In the genomic region with DNA sequence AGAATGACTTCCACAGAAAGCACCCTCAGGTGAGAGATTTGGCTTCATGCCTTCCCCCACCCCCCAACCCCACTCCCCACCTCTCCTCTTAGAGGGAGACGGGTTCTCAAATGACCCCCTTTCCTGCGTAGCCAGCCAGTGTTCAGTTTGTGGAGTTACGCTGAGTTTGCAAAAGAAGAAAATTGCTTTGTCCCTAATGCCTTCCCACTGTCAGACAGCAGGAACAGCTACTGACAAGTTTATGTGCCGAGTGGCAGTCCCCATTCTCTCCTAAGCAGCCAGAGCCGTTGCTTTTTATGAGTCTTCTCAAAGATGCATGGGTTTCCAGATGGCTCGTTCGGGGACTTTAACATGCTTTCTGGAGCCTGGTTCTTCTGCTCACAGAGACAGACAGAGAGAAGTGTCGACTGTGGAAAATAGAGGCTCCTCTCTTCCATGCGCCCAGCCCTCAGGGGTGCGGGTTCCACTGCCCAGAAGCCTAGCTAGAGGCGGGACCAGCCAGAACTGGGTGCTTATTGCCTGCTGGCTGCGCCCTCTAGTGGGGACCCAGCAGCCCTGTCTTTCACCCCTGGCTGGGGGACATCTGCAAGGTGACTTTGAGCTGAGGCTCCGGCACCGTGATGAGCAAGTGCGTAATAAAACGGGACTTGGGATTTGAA, we compare ENCODE assay signal across 8 cellular contexts.
A peak's percentile ranks its signal among the peaks of the same experiment; 100 is the strongest.
DNase-seq lines count a peak whose midpoint lies in the region; ATAC-seq and TF ChIP-seq lines count a peak whose summit lies in the region.

No MANE protein-coding gene starts in this region.

- no peaks in the 10 kb centered on the region for H3K36me3 ChIP-seq in OCI-LY7 (ENCODE audit: insufficient read depth, low read length)
- H3K36me3 ChIP-seq in esophagus muscularis mucosa, result peaks cover 0 to 17% (median 13%) of the 10 kb centered on the region in 4 donors

- TF ChIP-seq CTCF in OCI-LY7 (conservative IDR thresholded peaks at IDR 0.05; ENCODE audit: low read length), result peak; percentile 97
- peak; percentile 87 to 92 (median 88) for TF ChIP-seq CTCF in esophagus muscularis mucosa (IDR thresholded peaks at IDR 0.05)
- TF ChIP-seq CTCF in natural killer cell (IDR thresholded peaks at IDR 0.05), result peak; percentile 92

- POLR2A ChIA-PET in OCI-LY7 (lab: Charles Lee), result interaction anchor here (0.6 to 0.9 kb wide), 3 partner anchors 73 to 483 kb away, joined by 3 to 6 read pairs (median 4); no protein-coding TSS in a partner anchor

- H2AFZ ChIP-seq in OCI-LY7 (ENCODE audit: low read length), result peak overlapping the region; percentile 69; the same call in 1 of the 2 replicates

- H3K27ac ChIP-seq in OCI-LY7 (ENCODE audit: low read depth, low read length, poor library complexity, severe bottlenecking) (peak overlapping the region; percentile 57), esophagus muscularis mucosa (replicated peaks in 1 of 4) (no peak overlapping the region)

- H3K4me3 ChIP-seq in OCI-LY7 (ENCODE audit: low read depth, low read length, poor library complexity, severe bottlenecking), result peak overlapping the region; percentile 5
- H3K4me3 ChIP-seq in esophagus muscularis mucosa, result no peak overlapping the region

- H3K27me3 ChIP-seq in esophagus muscularis mucosa, result no peaks in the 10 kb centered on the region

- TF ChIP-seq RAD21 in Ishikawa (IDR thresholded peaks at IDR 0.05; ENCODE audit: low read depth), result peak; percentile 88

- peak overlapping the region; percentile 53 for H3K4me2 ChIP-seq in OCI-LY7 (ENCODE audit: low read length)

- no peaks in the 10 kb centered on the region for H3K79me2 ChIP-seq in OCI-LY7 (ENCODE audit: insufficient read depth, low read depth, low read length)

- peaks cover 17 to 34% of the 10 kb centered on the region in 2 donors for H3K4me1 Mint-ChIP-seq in natural killer cell

- ATAC-seq in natural killer cell, result peak; percentile 80 to 92 (median 87)

- CTCF ChIA-PET in OCI-LY7 (lab: Charles Lee; ENCODE audit: unreplicated experiment), result interaction anchor here (0.7 to 1.4 kb wide), 18 partner anchors 10 to 414 kb away, joined by 3 to 8 read pairs (median 3); no protein-coding TSS in a partner anchor

- H3K9me3 ChIP-seq in OCI-LY7 (ENCODE audit: low read length), result no peaks in the 10 kb centered on the region
- H3K9me3 ChIP-seq in esophagus muscularis mucosa, result no peaks in the 10 kb centered on the region

- intact Hi-C loops in OCI-LY7 (cut with micrococcal nuclease; ENCODE audit: unreplicated experiment) (loop anchor here (1.0 to 10.0 kb wide), 9 partner anchors 34 to 537 kb away; no protein-coding TSS in a partner anchor), esophagus muscularis mucosa (cut with DNase I) (loop anchor here (5.0 to 10.0 kb wide), 2 partner anchors 74 to 537 kb away; no protein-coding TSS in a partner anchor), natural killer cell (cut with micrococcal nuclease) (loop anchor here (1.0 kb wide), 2 partner anchors 73 to 428 kb away; no protein-coding TSS in a partner anchor)

- BruUV-seq in OCI-LY7 (replicated peaks; lab: Mats Ljungman, UMichigan), result no TSS peak

- TF ChIP-seq POLR2A in esophagus muscularis mucosa (IDR thresholded peaks at IDR 0.05; ENCODE audit: low read depth), result no peak

- peak; percentile 8 for DNase-seq in DMS79 treated with DMSO at 0.1 percent for 48 hours (lab: John Stamatoyannopoulos, UW)
- no peak for DNase-seq in DMS79 (lab: John Stamatoyannopoulos, UW)
- DNase-seq in OCI-LY7 (ENCODE audit: low spot score), result peak; percentile 88
- DNase-seq in activated T-cell treated with anti-CD3 and anti-CD28 coated beads for 48 hours (ENCODE audit: low read depth), result peak; percentile 63
- peak; percentile 92 for DNase-seq in esophagus muscularis mucosa (ENCODE audit: extremely low spot score)
- peak; percentile 52 for DNase-seq in natural killer cell
- peak; percentile 35 to 72 (median 48) for DNase-seq in stimulated activated naive CD4-positive, alpha-beta T cell (lab: John Stamatoyannopoulos, UW)

- 91% methylated on average over 7 of the region's 16 CpGs for WGBS in esophagus muscularis mucosa

- H3K27me3 Mint-ChIP-seq in natural killer cell (ENCODE audit: low read depth in 2 of 2), result no peaks in the 10 kb centered on the region

- no peaks in the 10 kb centered on the region for H3K9me2 ChIP-seq in OCI-LY7 (ENCODE audit: insufficient read depth, low read length)

- no peak overlapping the region for H3K4me3 Mint-ChIP-seq in natural killer cell

- no peaks in the 10 kb centered on the region for H3K36me3 Mint-ChIP-seq in natural killer cell

- peak overlapping the region; percentile 31 to 43 for H3K27ac Mint-ChIP-seq in natural killer cell

- TF ChIP-seq EP300 in Ishikawa (IDR thresholded peaks at IDR 0.05; ENCODE audit: borderline replicate concordance) (no peak), esophagus muscularis mucosa (IDR thresholded peaks at IDR 0.05) (no peak)

- H3K9me3 Mint-ChIP-seq in natural killer cell, result no peaks in the 10 kb centered on the region

- H4K20me1 ChIP-seq in OCI-LY7 (ENCODE audit: insufficient read depth, low read length), result no peaks in the 10 kb centered on the region

- peaks cover 29% of the 10 kb centered on the region for H3K4me1 ChIP-seq in OCI-LY7 (ENCODE audit: insufficient read depth, low read length, poor library complexity, severe bottlenecking)
- H3K4me1 ChIP-seq in esophagus muscularis mucosa, result peaks cover 3 to 32% (median 24%) of the 10 kb centered on the region in 4 donors

TF ChIP-seq in Ishikawa, 13 proteins besides CTCF, POLR2A, EP300 and RAD21:
- TF ChIP-seq CEBPB (IDR thresholded peaks at IDR 0.05) (no peak), YY1 (IDR thresholded peaks at IDR 0.05; ENCODE audit: low read depth) (no peak), TEAD4 (IDR thresholded peaks at IDR 0.05) (no peak), EGR1 (IDR thresholded peaks at IDR 0.05) (no peak), ZBTB7A (IDR thresholded peaks at IDR 0.05; ENCODE audit: low read depth) (no peak), TAF1 (IDR thresholded peaks at IDR 0.05; ENCODE audit: low read depth) (no peak), FOXM1 (IDR thresholded peaks at IDR 0.05; ENCODE audit: borderline replicate concordance, low read depth) (no peak), TCF12 (IDR thresholded peaks at IDR 0.05; ENCODE audit: low read depth) (no peak), CREB1 (IDR thresholded peaks at IDR 0.05; ENCODE audit: low read depth) (no peak), NFIC (IDR thresholded peaks at IDR 0.05) (no peak)
- TF ChIP-seq, protein P1, sequence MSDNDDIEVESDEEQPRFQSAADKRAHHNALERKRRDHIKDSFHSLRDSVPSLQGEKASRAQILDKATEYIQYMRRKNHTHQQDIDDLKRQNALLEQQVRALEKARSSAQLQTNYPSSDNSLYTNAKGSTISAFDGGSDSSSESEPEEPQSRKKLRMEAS (IDR thresholded peaks at IDR 0.05), result no peak
- TF ChIP-seq, protein P2, sequence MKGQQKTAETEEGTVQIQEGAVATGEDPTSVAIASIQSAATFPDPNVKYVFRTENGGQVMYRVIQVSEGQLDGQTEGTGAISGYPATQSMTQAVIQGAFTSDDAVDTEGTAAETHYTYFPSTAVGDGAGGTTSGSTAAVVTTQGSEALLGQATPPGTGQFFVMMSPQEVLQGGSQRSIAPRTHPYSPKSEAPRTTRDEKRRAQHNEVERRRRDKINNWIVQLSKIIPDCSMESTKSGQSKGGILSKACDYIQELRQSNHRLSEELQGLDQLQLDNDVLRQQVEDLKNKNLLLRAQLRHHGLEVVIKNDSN (IDR thresholded peaks at IDR 0.05), result no peak
- TF ChIP-seq, protein P3, sequence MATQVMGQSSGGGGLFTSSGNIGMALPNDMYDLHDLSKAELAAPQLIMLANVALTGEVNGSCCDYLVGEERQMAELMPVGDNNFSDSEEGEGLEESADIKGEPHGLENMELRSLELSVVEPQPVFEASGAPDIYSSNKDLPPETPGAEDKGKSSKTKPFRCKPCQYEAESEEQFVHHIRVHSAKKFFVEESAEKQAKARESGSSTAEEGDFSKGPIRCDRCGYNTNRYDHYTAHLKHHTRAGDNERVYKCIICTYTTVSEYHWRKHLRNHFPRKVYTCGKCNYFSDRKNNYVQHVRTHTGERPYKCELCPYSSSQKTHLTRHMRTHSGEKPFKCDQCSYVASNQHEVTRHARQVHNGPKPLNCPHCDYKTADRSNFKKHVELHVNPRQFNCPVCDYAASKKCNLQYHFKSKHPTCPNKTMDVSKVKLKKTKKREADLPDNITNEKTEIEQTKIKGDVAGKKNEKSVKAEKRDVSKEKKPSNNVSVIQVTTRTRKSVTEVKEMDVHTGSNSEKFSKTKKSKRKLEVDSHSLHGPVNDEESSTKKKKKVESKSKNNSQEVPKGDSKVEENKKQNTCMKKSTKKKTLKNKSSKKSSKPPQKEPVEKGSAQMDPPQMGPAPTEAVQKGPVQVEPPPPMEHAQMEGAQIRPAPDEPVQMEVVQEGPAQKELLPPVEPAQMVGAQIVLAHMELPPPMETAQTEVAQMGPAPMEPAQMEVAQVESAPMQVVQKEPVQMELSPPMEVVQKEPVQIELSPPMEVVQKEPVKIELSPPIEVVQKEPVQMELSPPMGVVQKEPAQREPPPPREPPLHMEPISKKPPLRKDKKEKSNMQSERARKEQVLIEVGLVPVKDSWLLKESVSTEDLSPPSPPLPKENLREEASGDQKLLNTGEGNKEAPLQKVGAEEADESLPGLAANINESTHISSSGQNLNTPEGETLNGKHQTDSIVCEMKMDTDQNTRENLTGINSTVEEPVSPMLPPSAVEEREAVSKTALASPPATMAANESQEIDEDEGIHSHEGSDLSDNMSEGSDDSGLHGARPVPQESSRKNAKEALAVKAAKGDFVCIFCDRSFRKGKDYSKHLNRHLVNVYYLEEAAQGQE (IDR thresholded peaks at IDR 0.05; ENCODE audit: low read depth), result no peak
